ENCODE assay signal across 21 cellular contexts in genomic region chr1:60890664-60891063, GRCh38.
"Had no signal": no experiment of that assay in that cellular context is flagged by ENCODE, and none has a peak within 500 bp of the region (broad histone marks: within the 10 kb centered on the region; RNA-seq: fewer than 3 reads in every experiment).

No MANE protein-coding gene starts in this region.

- H3K4me3 Mint-ChIP-seq: activated CD4-positive, alpha-beta memory T cell treated with anti-CD3 and anti-CD28 coated beads for 36 hours; activated CD4-positive, alpha-beta T cell treated with anti-CD3 and anti-CD28 coated beads for 36 hours; activated naive CD8-positive, alpha-beta T cell; endodermal cell; immature natural killer cell; nephron; stimulated activated naive CD8-positive, alpha-beta T cell treated with anti-CD3 and anti-CD28 coated beads, Interleukin-15, Interleukin-2, amounts not matched to agents 100 ng/mL and 50 ng/mL, for 24 hours; T-helper 2 cell treated with Interferon-gamma antibody and Interleukin-4, amounts not matched to agents 5 μg/mL and 100 μg/mL, for 36 hours; WTC11 had no signal

- H3K27ac Mint-ChIP-seq: activated CD4-positive, alpha-beta memory T cell treated with anti-CD3 and anti-CD28 coated beads for 36 hours; activated CD4-positive, alpha-beta T cell treated with anti-CD3 and anti-CD28 coated beads for 36 hours; activated naive CD8-positive, alpha-beta T cell; endodermal cell; immature natural killer cell; nephron; stimulated activated naive CD8-positive, alpha-beta T cell treated with anti-CD3 and anti-CD28 coated beads, Interleukin-15, Interleukin-2, amounts not matched to agents 100 ng/mL and 50 ng/mL, for 24 hours; T-helper 2 cell treated with Interferon-gamma antibody and Interleukin-4, amounts not matched to agents 5 μg/mL and 100 μg/mL, for 36 hours; WTC11 had no signal

- H3K4me3 ChIP-seq: cardiac muscle cell, dorsolateral prefrontal cortex, prostate gland, transverse colon, vagina had no signal

- H3K36me3 ChIP-seq: cardiac muscle cell, prostate gland, transverse colon, vagina had no signal

- H3K4me1 ChIP-seq: prostate gland, transverse colon, vagina had no signal

- H3K27me3 ChIP-seq: cardiac muscle cell, transverse colon, vagina had no signal

- H3K9me3 Mint-ChIP-seq: activated CD4-positive, alpha-beta memory T cell treated with anti-CD3 and anti-CD28 coated beads for 36 hours; endodermal cell; nephron; stimulated activated naive CD8-positive, alpha-beta T cell treated with anti-CD3 and anti-CD28 coated beads, Interleukin-15, Interleukin-2, amounts not matched to agents 100 ng/mL and 50 ng/mL, for 24 hours; T-helper 2 cell treated with Interferon-gamma antibody and Interleukin-4, amounts not matched to agents 5 μg/mL and 100 μg/mL, for 36 hours; WTC11 had no signal

- H3K4me1 Mint-ChIP-seq: activated CD4-positive, alpha-beta T cell treated with anti-CD3 and anti-CD28 coated beads for 36 hours; immature natural killer cell had no signal

- DNase-seq: activated CD4-positive, alpha-beta memory T cell treated with anti-CD3 and anti-CD28 coated beads for 36 hours; activated CD4-positive, alpha-beta T cell treated with anti-CD3 and anti-CD28 coated beads for 36 hours; activated T-cell treated with anti-CD3 and anti-CD28 coated beads for 4 hours; dorsolateral prefrontal cortex; endodermal cell; foreskin fibroblast; immature natural killer cell; occipital lobe; right cardiac atrium; stimulated activated CD4-positive, alpha-beta T cell treated with anti-CD3 and anti-CD28 coated beads, Interleukin-2, amount 100 ng/mL, for 24 hours; transverse colon had no signal

- H3K27ac ChIP-seq: cardiac muscle cell, dorsolateral prefrontal cortex, epithelial cell of prostate, prostate gland, transverse colon, vagina had no signal

- H3K36me3 Mint-ChIP-seq: activated CD4-positive, alpha-beta memory T cell treated with anti-CD3 and anti-CD28 coated beads for 36 hours; activated naive CD8-positive, alpha-beta T cell; immature natural killer cell; WTC11 had no signal

- H3K9me3 ChIP-seq: prostate gland, transverse colon, vagina had no signal

- ATAC-seq: activated CD4-positive, alpha-beta T cell treated with anti-CD3 and anti-CD28 coated beads for 36 hours; right cardiac atrium; WTC11 had no signal

- FAIRE-seq: colon had no signal
